Comparison of ENCODE assay signal across 2 cellular contexts in genomic region chr16:81861503-81861902, GRCh38.
TF ChIP-seq lines count a peak whose summit lies in the region.

No MANE protein-coding gene starts in this region.

TF ChIP-seq in SK-N-SH treated with all-trans-retinoic acid at 6 μM for 48 hours, 23 proteins besides CTCF, POLR2A, EP300 and RAD21 (continued from another document):
- TF ChIP-seq ZFP3 (CRISPR knock-in tag; IDR thresholded peaks at IDR 0.05): no peak
- TF ChIP-seq BACH2 (CRISPR knock-in tag; IDR thresholded peaks at IDR 0.05; ENCODE audit: borderline replicate concordance): no peak
- TF ChIP-seq TCF4 (CRISPR knock-in tag; IDR thresholded peaks at IDR 0.05; ENCODE audit: borderline replicate concordance): no peak
- no peak for TF ChIP-seq CREB5 (CRISPR knock-in tag; IDR thresholded peaks at IDR 0.05; ENCODE audit: low read depth)
- TF ChIP-seq PATZ1 (CRISPR knock-in tag; IDR thresholded peaks at IDR 0.05; ENCODE audit: borderline replicate concordance): no peak
- TF ChIP-seq GLIS3 (CRISPR knock-in tag; IDR thresholded peaks at IDR 0.05): no peak
- no peak for TF ChIP-seq ARNTL (CRISPR knock-in tag; IDR thresholded peaks at IDR 0.05; ENCODE audit: borderline replicate concordance, low read depth)
- TF ChIP-seq ZFP30 (CRISPR knock-in tag; IDR thresholded peaks at IDR 0.05): no peak
- no peak for TF ChIP-seq ISL1 (CRISPR knock-in tag; IDR thresholded peaks at IDR 0.05)
- TF ChIP-seq ZNF565 (CRISPR knock-in tag; conservative IDR thresholded peaks at IDR 0.05; ENCODE audit: low read depth): no peak
- TF ChIP-seq OSR1 (CRISPR knock-in tag; IDR thresholded peaks at IDR 0.05): no peak
- no peak for TF ChIP-seq ZNF8 (CRISPR knock-in tag; IDR thresholded peaks at IDR 0.05)
- no peak for TF ChIP-seq CSRNP3 (CRISPR knock-in tag; IDR thresholded peaks at IDR 0.05)
TF ChIP-seq in SK-N-SH treated with all-trans-retinoic acid at 6 μM for 48 hours: peak in this region for 0.

TF ChIP-seq in SK-N-SH, 30 proteins besides CTCF, POLR2A, EP300 and RAD21 (continued from another document):
- TF ChIP-seq PBX3 (IDR thresholded peaks at IDR 0.05) (no peak), SIN3A (IDR thresholded peaks at IDR 0.05; ENCODE audit: borderline replicate concordance, low read depth, low read length) (no peak), FOXM1 (IDR thresholded peaks at IDR 0.05; ENCODE audit: low read depth) (no peak), SMC3 (IDR thresholded peaks at IDR 0.05; ENCODE audit: low read depth, low read length) (no peak)
